Comparison of ENCODE assay signal across 8 cellular contexts in genomic region chr7:2709553-2710165, GRCh38. TPM values are rescaled to one million over a fixed set of nuclear protein-coding genes. Genes with fewer than 3 reads are reported as not detected.
DNase-seq lines count a peak whose midpoint lies in the region; ATAC-seq, FAIRE-seq and TF ChIP-seq lines count a peak whose summit lies in the region.

No MANE protein-coding gene starts in this region.

- H2AFZ ChIP-seq in endothelial cell of umbilical vein (ENCODE audit: low read depth, low read length): no peak overlapping the region

- H3K79me2 ChIP-seq in endothelial cell of umbilical vein (ENCODE audit: control insufficient read depth, insufficient read depth, low read length): no peaks in the 10 kb centered on the region

- intact Hi-C loops in endothelial cell of umbilical vein (cut with micrococcal nuclease): loop anchor here (2.0 kb wide), 1 partner anchor 39 kb away; no protein-coding TSS in a partner anchor

- H3K27me3 Mint-ChIP-seq in activated CD8-positive, alpha-beta memory T cell treated with anti-CD3 and anti-CD28 coated beads, Interleukin-2, amount 10 ng/mL, durations not matched to agents 7 days and 5 days: peaks cover 33% of the 10 kb centered on the region
- peaks cover 5 to 30% (median 8%) of the 10 kb centered on the region in 5 donors for H3K27me3 Mint-ChIP-seq in naive thymus-derived CD8-positive, alpha-beta T cell
- no peaks in the 10 kb centered on the region for H3K27me3 Mint-ChIP-seq in stimulated activated naive B cell treated with anti-CD40 and anti-IgM and Interleukin-4, amounts not matched to agents 10 μg/mL and 1 μg/mL and 100 μg/mL, for 72 hours

- peak; percentile 93 to 99 for TF ChIP-seq CTCF in endothelial cell of umbilical vein (IDR thresholded peaks at IDR 0.05; ENCODE audit: extremely low read depth in 1 of 2, insufficient read depth in 1 of 2, low read depth in 1 of 2, low read length in 2 of 2)

- CTCF ChIA-PET in activated CD8-positive, alpha-beta memory T cell treated with anti-CD3 and anti-CD28 coated beads, Interleukin-2, amount 10 ng/mL, durations not matched to agents 7 days and 5 days (lab: Charles Lee): interaction anchor here (0.7 to 15.9 kb wide), 50 partner anchors 8 to 770 kb away, joined by 3 to 317 read pairs (median 5); partner anchors contain the start of genes AMZ1, BRAT1 and TTYH3
- CTCF ChIA-PET in endothelial cell of umbilical vein (lab: Charles Lee): interaction anchor here (0.6 to 3.9 kb wide), 41 partner anchors 8 to 355 kb away, joined by 3 to 32 read pairs (median 5); no protein-coding TSS in a partner anchor

- H3K27ac ChIP-seq in endothelial cell of umbilical vein (ENCODE audit: insufficient read depth, low read depth, low read length): no peak overlapping the region

- peak overlapping the region; percentile 74 for H3K4me3 Mint-ChIP-seq in activated CD8-positive, alpha-beta memory T cell treated with anti-CD3 and anti-CD28 coated beads, Interleukin-2, amount 10 ng/mL, durations not matched to agents 7 days and 5 days
- peak overlapping the region in 9 of 10 donors; percentile 42 to 79 (median 65) for H3K4me3 Mint-ChIP-seq in naive thymus-derived CD8-positive, alpha-beta T cell
- H3K4me3 Mint-ChIP-seq in stimulated activated naive B cell treated with anti-CD40 and anti-IgM and Interleukin-4, amounts not matched to agents 10 μg/mL and 1 μg/mL and 100 μg/mL, for 72 hours: peak overlapping the region; percentile 88 to 89

- no peaks in the 10 kb centered on the region for H3K4me1 ChIP-seq in endothelial cell of umbilical vein (ENCODE audit: control insufficient read depth, extremely low read depth, insufficient read depth, low read length)

- H3K9ac ChIP-seq in endothelial cell of umbilical vein (replicated peaks; ENCODE audit: extremely low read depth, insufficient read depth, low read length): no peak overlapping the region

- peak overlapping the region; percentile 81 for H3K27ac Mint-ChIP-seq in activated CD8-positive, alpha-beta memory T cell treated with anti-CD3 and anti-CD28 coated beads, Interleukin-2, amount 10 ng/mL, durations not matched to agents 7 days and 5 days
- peak overlapping the region in 4 of 10 donors; percentile 13 to 61 (median 28) for H3K27ac Mint-ChIP-seq in naive thymus-derived CD8-positive, alpha-beta T cell
- H3K27ac Mint-ChIP-seq in stimulated activated naive B cell treated with anti-CD40 and anti-IgM and Interleukin-4, amounts not matched to agents 10 μg/mL and 1 μg/mL and 100 μg/mL, for 72 hours: peak overlapping the region; percentile 94

- H3K9me1 ChIP-seq in endothelial cell of umbilical vein (replicated peaks; ENCODE audit: control insufficient read depth, extremely low read depth, insufficient read depth, low read length): no peaks in the 10 kb centered on the region

- POLR2A ChIA-PET in endothelial cell of umbilical vein (lab: Charles Lee): no interaction called here
- POLR2A ChIA-PET in naive thymus-derived CD8-positive, alpha-beta T cell (lab: Charles Lee): interaction anchor here (0.5 to 4.1 kb wide), 9 partner anchors 9 to 290 kb away, joined by 3 to 26 read pairs (median 5); no protein-coding TSS in a partner anchor

- H3K27me3 ChIP-seq in endothelial cell of umbilical vein (ENCODE audit: control insufficient read depth in 2 of 2, insufficient read depth in 2 of 2, low read length in 2 of 2): no peaks in the 10 kb centered on the region

- H3K4me3 ChIP-seq in endothelial cell of umbilical vein (replicated peaks in 1 of 3; ENCODE audit: insufficient read depth in 1 of 3, low read depth in 1 of 3, low read length in 3 of 3): no peak overlapping the region

- peak; percentile 73 for ATAC-seq in HG02870 (IDR thresholded peaks at IDR 0.05; ENCODE audit: unreplicated experiment)
- ATAC-seq in activated CD8-positive, alpha-beta memory T cell treated with anti-CD3 and anti-CD28 coated beads, Interleukin-2, amount 10 ng/mL, durations not matched to agents 7 days and 5 days: peak; percentile 88
- ATAC-seq in naive thymus-derived CD8-positive, alpha-beta T cell: peak; percentile 86 to 97
- peak; percentile 83 to 87 for ATAC-seq in stimulated activated naive B cell treated with anti-CD40 and anti-IgM and Interleukin-4, amounts not matched to agents 10 μg/mL and 1 μg/mL and 100 μg/mL, for 72 hours (replicated peaks)

- FAIRE-seq in endothelial cell of umbilical vein (lab: Jason Lieb, UNC): peak; percentile 92

- H3K9me3 Mint-ChIP-seq in activated CD8-positive, alpha-beta memory T cell treated with anti-CD3 and anti-CD28 coated beads, Interleukin-2, amount 10 ng/mL, durations not matched to agents 7 days and 5 days (ENCODE audit: low read depth): no peaks in the 10 kb centered on the region
- H3K9me3 Mint-ChIP-seq in naive thymus-derived CD8-positive, alpha-beta T cell: no peaks in the 10 kb centered on the region
- H3K9me3 Mint-ChIP-seq in stimulated activated naive B cell treated with anti-CD40 and anti-IgM and Interleukin-4, amounts not matched to agents 10 μg/mL and 1 μg/mL and 100 μg/mL, for 72 hours: no peaks in the 10 kb centered on the region

- dilution Hi-C loops in endothelial cell of umbilical vein (cut with MboI; ENCODE audit: extremely low pct_ligation_motif_present, low sequenced_read_pairs): no loop called here

- no peak overlapping the region for H3K4me2 ChIP-seq in endothelial cell of umbilical vein (ENCODE audit: insufficient read depth, low read length)

- no peaks in the 10 kb centered on the region for H3K36me3 ChIP-seq in endothelial cell of umbilical vein (ENCODE audit: control insufficient read depth in 2 of 2, extremely low read depth in 1 of 2, insufficient read depth in 2 of 2, low read length in 2 of 2)

- no peaks in the 10 kb centered on the region for H3K9me3 ChIP-seq in endothelial cell of umbilical vein (replicated peaks; ENCODE audit: control insufficient read depth, insufficient read depth, low read length)

- H3K4me1 Mint-ChIP-seq in activated CD8-positive, alpha-beta memory T cell treated with anti-CD3 and anti-CD28 coated beads, Interleukin-2, amount 10 ng/mL, durations not matched to agents 7 days and 5 days: peaks cover 36% of the 10 kb centered on the region
- peaks cover 16 to 41% (median 34%) of the 10 kb centered on the region in 4 donors for H3K4me1 Mint-ChIP-seq in naive thymus-derived CD8-positive, alpha-beta T cell
- peaks cover 30 to 44% of the 10 kb centered on the region in 2 donors for H3K4me1 Mint-ChIP-seq in stimulated activated naive B cell treated with anti-CD40 and anti-IgM and Interleukin-4, amounts not matched to agents 10 μg/mL and 1 μg/mL and 100 μg/mL, for 72 hours

- H4K20me1 ChIP-seq in endothelial cell of umbilical vein (replicated peaks; ENCODE audit: control insufficient read depth, extremely low read depth, insufficient read depth, low read length): no peaks in the 10 kb centered on the region

- TF ChIP-seq POLR2A in endothelial cell of umbilical vein (IDR thresholded peaks at IDR 0.05; ENCODE audit: low read depth, low read length): no peak

- BruUV-seq in endothelial cell of umbilical vein (replicated peaks; lab: Mats Ljungman, UMichigan): no TSS peak

- DNase-seq in SIG-M5 treated with dmso at 0.1 percent for 504 hours (lab: John Stamatoyannopoulos, UW; ENCODE audit: unreplicated experiment) (peak; percentile 47), SIG-M5 (lab: John Stamatoyannopoulos, UW) (no peak), NCI-H345 treated with DMSO at 0.1 percent for 48 hours (lab: John Stamatoyannopoulos, UW; ENCODE audit: unreplicated experiment) (peak; percentile 41), endothelial cell of umbilical vein (ENCODE audit: low read depth, low spot score) (peak; percentile 54)
- DNase-seq in activated CD8-positive, alpha-beta memory T cell treated with anti-CD3 and anti-CD28 coated beads, Interleukin-2, amount 10 ng/mL, durations not matched to agents 7 days and 5 days: peak; percentile 91
- peak; percentile 47 to 83 (median 80) for DNase-seq in naive thymus-derived CD8-positive, alpha-beta T cell
- peak; percentile 79 for DNase-seq in stimulated activated naive B cell treated with anti-CD40 and anti-IgM and Interleukin-4, amounts not matched to agents 10 μg/mL and 1 μg/mL and 100 μg/mL, for 72 hours

- no peaks in the 10 kb centered on the region for H3K36me3 Mint-ChIP-seq in activated CD8-positive, alpha-beta memory T cell treated with anti-CD3 and anti-CD28 coated beads, Interleukin-2, amount 10 ng/mL, durations not matched to agents 7 days and 5 days
- no peaks in the 10 kb centered on the region for H3K36me3 Mint-ChIP-seq in naive thymus-derived CD8-positive, alpha-beta T cell
- H3K36me3 Mint-ChIP-seq in stimulated activated naive B cell treated with anti-CD40 and anti-IgM and Interleukin-4, amounts not matched to agents 10 μg/mL and 1 μg/mL and 100 μg/mL, for 72 hours: peaks cover 12 to 25% of the 10 kb centered on the region in 2 donors

TF ChIP-seq in endothelial cell of umbilical vein, 7 proteins besides CTCF, POLR2A, EP300 and RAD21:
- TF ChIP-seq FOS (IDR thresholded peaks at IDR 0.05; ENCODE audit: borderline replicate concordance, insufficient read depth, low read length): no peak
- TF ChIP-seq MAX (IDR thresholded peaks at IDR 0.05; ENCODE audit: insufficient read depth, insufficient read length): no peak
- TF ChIP-seq MYC (IDR thresholded peaks at IDR 0.05; ENCODE audit: low read depth, low read length): no peak
- TF ChIP-seq GATA2 (IDR thresholded peaks at IDR 0.05; ENCODE audit: insufficient read depth, insufficient read length, low read depth, low read length): no peak
- no peak for TF ChIP-seq POLR2AphosphoS5 (IDR thresholded peaks at IDR 0.05; ENCODE audit: insufficient read depth, low read depth, low read length)
- TF ChIP-seq JUN (IDR thresholded peaks at IDR 0.05; ENCODE audit: borderline replicate concordance, insufficient read depth, insufficient read length, low read depth): no peak
- TF ChIP-seq EZH2 (IDR thresholded peaks at IDR 0.05; ENCODE audit: borderline replicate concordance, low read depth, low read length, severe bottlenecking): no peak

RNA-seq across cellular contexts. Expression of gene AMZ1, which starts 21.7 kb away (rescaled TPM):
- under 1 TPM; 0.29 to 0.40 TPM for total RNA-seq in activated CD8-positive, alpha-beta memory T cell treated with anti-CD3 and anti-CD28 coated beads, Interleukin-2, amount 10 ng/mL, durations not matched to agents 7 days and 5 days
- not detected in 2 replicates for total RNA-seq in endothelial cell of umbilical vein
- not detected in 2 replicates for polyA plus RNA-seq in endothelial cell of umbilical vein
- not detected in 2 replicates for polyA plus RNA-seq in endothelial cell of umbilical vein (2011; cell fraction: cytosol; rRNA removed)
- polyA plus RNA-seq in endothelial cell of umbilical vein (2011; cell fraction: nucleus; rRNA removed): not detected in 2 replicates
- polyA plus RNA-seq in endothelial cell of umbilical vein (2012): 0.09 and 0.10 TPM in 2 replicates
- polyA minus RNA-seq in endothelial cell of umbilical vein: not detected in 2 replicates
- polyA minus RNA-seq in endothelial cell of umbilical vein (2011; cell fraction: cytosol; rRNA and poly(A)+ RNA removed): not detected
- not detected in 2 replicates for polyA minus RNA-seq in endothelial cell of umbilical vein (2011; cell fraction: nucleus; rRNA and poly(A)+ RNA removed)
- under 1 TPM in 1 of 2 experiments, not detected in 1; 0.05 TPM for total RNA-seq in naive thymus-derived CD8-positive, alpha-beta T cell
- polyA plus RNA-seq in naive thymus-derived CD8-positive, alpha-beta T cell: not detected
